23 cellular contexts compared by ENCODE assay signal in genomic region chr22:38949889-38950405, GRCh38. TPM values are rescaled to one million over a fixed set of nuclear protein-coding genes. Genes with fewer than 3 reads are reported as not detected.
DNase-seq lines count a peak whose midpoint lies in the region; ATAC-seq, FAIRE-seq and TF ChIP-seq lines count a peak whose summit lies in the region.
"Had no signal": no experiment of that assay in that cellular context is flagged by ENCODE, and none has a peak within 500 bp of the region (broad histone marks: within the 10 kb centered on the region; RNA-seq: fewer than 3 reads in every experiment).

No MANE protein-coding gene starts in this region.

- TF ChIP-seq POLR2A in H54 (IDR thresholded peaks at IDR 0.05; ENCODE audit: low read depth, low read length): no peak

- POLR2A ChIA-PET in GM10248 (lab: Yijun Ruan, JAX): no interaction called here

- FAIRE-seq in H54 (lab: Jason Lieb, UNC): no peak
- FAIRE-seq: D721Med, HepG2, RCC 7860 had no signal

- H3K9me3 ChIP-seq in mucosa of descending colon (no peaks in the 10 kb centered on the region), colonic mucosa (no peaks in the 10 kb centered on the region)

- H3K27ac ChIP-seq in colonic mucosa: no peak overlapping the region

- intact Hi-C loops in mucosa of descending colon (cut with DNase I, micrococcal nuclease): no loop called here
- intact Hi-C loops in posterior vena cava (cut with DNase I): no loop called here
- intact Hi-C loops in colonic mucosa (cut with DNase I): no loop called here

- TF ChIP-seq CTCF in choroid plexus epithelial cell (conservative IDR thresholded peaks at IDR 0.05; ENCODE audit: low read depth, low read length) (no peak), mucosa of descending colon (IDR thresholded peaks at IDR 0.05) (no peak), colonic mucosa (IDR thresholded peaks at IDR 0.05) (no peak), GM10248 (IDR thresholded peaks at IDR 0.05; ENCODE audit: control extremely low read depth, extremely low read depth, low read depth, missing control alignments) (no peak)

- H3K4me1 ChIP-seq in mucosa of descending colon (ENCODE audit: low read depth) (peaks cover 28% of the 10 kb centered on the region), colonic mucosa (no peaks in the 10 kb centered on the region)

- TF ChIP-seq EP300 in Ishikawa (IDR thresholded peaks at IDR 0.05; ENCODE audit: borderline replicate concordance): no peak

- peak; percentile 60 for ATAC-seq in mucosa of descending colon

- no peak overlapping the region for H3K4me3 ChIP-seq in choroid plexus epithelial cell (ENCODE audit: low read depth, low read length)
- no peak overlapping the region for H3K4me3 ChIP-seq in mucosa of descending colon
- no peak overlapping the region for H3K4me3 ChIP-seq in colonic mucosa

- CTCF ChIA-PET in GM10248 (lab: Yijun Ruan, JAX): interaction anchor here (1.0 to 2.4 kb wide), 5 partner anchors 8 to 220 kb away, joined by 4 to 19 read pairs (median 5); no protein-coding TSS in a partner anchor

- H3K9ac ChIP-seq in colonic mucosa (ENCODE audit: low read depth in 2 of 2, low read length in 2 of 2): peak overlapping the region in 1 of 2 donors; percentile 47

- DNase-seq in choroid plexus epithelial cell (ENCODE audit: low read depth): peak; percentile 14
- peak; percentile 52 to 64 (median 64) for DNase-seq in mucosa of descending colon
- DNase-seq in posterior vena cava (ENCODE audit: low spot score): peak; percentile 66
- no peak for DNase-seq in H54 (ENCODE audit: insufficient read length, low spot score)
- DNase-seq in colonic mucosa: no peak
- no peak for DNase-seq in GM10248 (ENCODE audit: extremely low spot score)
- DNase-seq: C1 segment of cervical spinal cord; HFFc6; KG1; NCI-H1105 treated with DMSO at 0.1 percent for 48 hours; NCI-H1694; NCI-H2081 treated with DMSO at 0.1 percent for 48 hours; NCI-H510A; NCI-H748 treated with DMSO at 0.1 percent for 48 hours; NK-92 treated with Interleukin-12 subunit alpha and Interleukin-12 subunit beta, amount 100 ng/mL, for 24 hours; SHP77 treated with DMSO at 0.1 percent for 48 hours had no signal

- TF ChIP-seq RAD21 in Ishikawa (IDR thresholded peaks at IDR 0.05; ENCODE audit: low read depth): no peak

- H3K36me3 ChIP-seq in mucosa of descending colon (ENCODE audit: low read depth) (no peaks in the 10 kb centered on the region), colonic mucosa (no peaks in the 10 kb centered on the region)

- H3K27me3 ChIP-seq in colonic mucosa: no peaks in the 10 kb centered on the region

TF ChIP-seq in Ishikawa, 13 proteins besides CTCF, POLR2A, EP300 and RAD21:
- TF ChIP-seq CREB1 (IDR thresholded peaks at IDR 0.05; ENCODE audit: low read depth) (no peak), USF1 (IDR thresholded peaks at IDR 0.05) (no peak), NFIC (IDR thresholded peaks at IDR 0.05) (peak; percentile 31; the same call in 1 of the 2 replicates), CEBPB (IDR thresholded peaks at IDR 0.05) (no peak), MAX (IDR thresholded peaks at IDR 0.05) (no peak), TCF12 (IDR thresholded peaks at IDR 0.05; ENCODE audit: low read depth) (no peak), EGR1 (IDR thresholded peaks at IDR 0.05) (no peak)

RNA-seq across cellular contexts. Expression of gene APOBEC3A, which starts 7.5 kb away (rescaled TPM):
- total RNA-seq in mucosa of descending colon: 10 to 100 TPM in 1 of 3 donors, 1 to 10 TPM in 1, under 1 TPM in 1; 0.92 to 23.6 (median 2.5) TPM
- 1 to 10 TPM; 2.5 to 5.6 TPM for total RNA-seq in posterior vena cava
- total RNA-seq in colonic mucosa: 1 to 10 TPM in 1 of 2 donors, not detected in 1; 1.4 TPM
- total RNA-seq: A673, H7, HepG2, HFFc6, OCI-LY7 had no signal

RNA-seq across cellular contexts. Expression of gene APOBEC3B, which starts 32.2 kb away (rescaled TPM):
- 10 to 100 TPM in 2 of 3 donors, 1 to 10 TPM in 1; 8.4 to 49.5 (median 23.6) TPM for total RNA-seq in mucosa of descending colon
- total RNA-seq in posterior vena cava: under 1 TPM; 0.14 to 0.56 TPM
- 10 to 100 TPM in 1 of 2 donors, 1 to 10 TPM in 1; 9.3 to 18.9 TPM for total RNA-seq in colonic mucosa

Comparison
In these comparisons a context has a peak if more than half of its experiments do, and no peak if none do; other contexts are left out.
1. DNase-seq: peak in choroid plexus epithelial cell (single experiment), mucosa of descending colon (3 of 3) and posterior vena cava (single experiment); none in H54 (single experiment), colonic mucosa (single experiment) and GM10248 (single experiment).
2. RNA of gene APOBEC3B, which starts 32.2 kb away (total RNA-seq): 8.4 to 49.5 TPM in mucosa of descending colon and 9.3 to 18.9 TPM in colonic mucosa; 0.14 to 0.56 TPM in posterior vena cava; every median in the first group is over 4 times any median in the second.